ENCODE assay signal across 8 cellular contexts in the genomic region with DNA sequence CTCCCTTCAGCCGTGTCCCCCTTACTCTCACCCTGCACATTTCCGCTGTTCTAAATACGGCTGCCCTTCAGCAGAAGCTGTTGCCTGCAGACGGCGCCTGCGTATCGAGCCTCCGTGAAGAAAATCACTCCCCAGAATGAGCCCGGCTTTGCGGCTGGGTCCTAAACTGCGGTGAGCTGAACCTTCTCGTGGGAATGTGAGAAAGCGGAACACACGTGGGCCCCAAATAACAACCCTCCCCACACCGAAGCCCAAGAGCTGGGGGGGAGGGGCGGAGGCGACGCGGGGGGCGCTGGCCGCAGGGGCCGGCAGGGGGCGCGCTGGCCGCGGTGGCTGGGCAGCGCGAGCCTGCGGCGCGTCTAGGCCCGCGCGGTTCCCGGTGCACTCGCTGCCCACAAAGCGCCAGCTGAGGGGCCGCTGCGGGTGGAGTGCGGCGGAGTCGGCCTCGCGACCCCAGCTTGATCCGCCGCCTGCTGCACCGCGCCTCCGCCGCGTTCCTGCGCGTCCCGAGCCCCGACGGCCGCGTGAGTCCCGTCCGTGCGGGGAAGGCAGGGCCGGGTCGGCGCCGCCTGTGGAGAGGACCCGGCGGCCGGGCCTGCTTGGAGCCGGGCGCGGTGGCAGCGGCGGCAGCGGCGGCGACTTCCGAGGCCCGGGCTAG. TPM values are rescaled to one million over a fixed set of nuclear protein-coding genes. Genes with fewer than 3 reads are reported as not detected.
A peak's percentile ranks its signal among the peaks of the same experiment; 100 is the strongest.
DNase-seq lines count a peak whose midpoint lies in the region; ATAC-seq and TF ChIP-seq lines count a peak whose summit lies in the region.

A gene with protein sequence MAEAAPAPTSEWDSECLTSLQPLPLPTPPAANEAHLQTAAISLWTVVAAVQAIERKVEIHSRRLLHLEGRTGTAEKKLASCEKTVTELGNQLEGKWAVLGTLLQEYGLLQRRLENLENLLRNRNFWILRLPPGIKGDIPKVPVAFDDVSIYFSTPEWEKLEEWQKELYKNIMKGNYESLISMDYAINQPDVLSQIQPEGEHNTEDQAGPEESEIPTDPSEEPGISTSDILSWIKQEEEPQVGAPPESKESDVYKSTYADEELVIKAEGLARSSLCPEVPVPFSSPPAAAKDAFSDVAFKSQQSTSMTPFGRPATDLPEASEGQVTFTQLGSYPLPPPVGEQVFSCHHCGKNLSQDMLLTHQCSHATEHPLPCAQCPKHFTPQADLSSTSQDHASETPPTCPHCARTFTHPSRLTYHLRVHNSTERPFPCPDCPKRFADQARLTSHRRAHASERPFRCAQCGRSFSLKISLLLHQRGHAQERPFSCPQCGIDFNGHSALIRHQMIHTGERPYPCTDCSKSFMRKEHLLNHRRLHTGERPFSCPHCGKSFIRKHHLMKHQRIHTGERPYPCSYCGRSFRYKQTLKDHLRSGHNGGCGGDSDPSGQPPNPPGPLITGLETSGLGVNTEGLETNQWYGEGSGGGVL (plus strand): TSS at position 382 of the 658 bp plus-strand sequence. CDS start 290 bp downstream, outside the sequence.

- H3K9me3 ChIP-seq in KOPT-K1 (ENCODE audit: insufficient read depth, low read length, poor library complexity, severe bottlenecking) (no peaks in the 10 kb centered on the region), neuron (ENCODE audit: low read length) (no peaks in the 10 kb centered on the region)

- H3K36me3 ChIP-seq in KOPT-K1 (ENCODE audit: insufficient read depth, low read length) (no peaks in the 10 kb centered on the region; the same call in 1 of the 2 replicates), neuron (ENCODE audit: insufficient read depth, low read length) (no peaks in the 10 kb centered on the region)

- no peaks in the 10 kb centered on the region for H3K27me3 ChIP-seq in foreskin keratinocyte
- H3K27me3 ChIP-seq in neuron (ENCODE audit: insufficient read depth, low read length) = no peaks in the 10 kb centered on the region

- H3K4me1 ChIP-seq in foreskin keratinocyte (peaks cover 6% of the 10 kb centered on the region), neuron (ENCODE audit: insufficient read depth, low read length) (peaks cover 4% of the 10 kb centered on the region)

- H3K4me3 ChIP-seq in neuron (ENCODE audit: low read length) = peak within 1 kb of the TSS; percentile 82

- H2AFZ ChIP-seq in neuron (ENCODE audit: low read depth, low read length) = peak within 1 kb of the TSS; percentile 86

- DNase-seq in ELR (ENCODE audit: low read depth) = peak; percentile 80
- DNase-seq in SIG-M5 (lab: John Stamatoyannopoulos, UW) = peak; percentile 76
- DNase-seq in activated gamma-delta T cell treated with Interleukin-2 at 50 U/mL for 16 hours = peak; percentile 76
- peak in 1 of 2 donors; percentile 54 for DNase-seq in foreskin keratinocyte
- peak; percentile 75 for DNase-seq in superior temporal gyrus (ENCODE audit: extremely low spot score)

- TF ChIP-seq CTCF in foreskin keratinocyte (conservative IDR thresholded peaks at IDR 0.05) = peak; percentile 82

- ATAC-seq in GM21786 (IDR thresholded peaks at IDR 0.05; ENCODE audit: unreplicated experiment) (peak; percentile 62), foreskin keratinocyte (peak; percentile 57)

- H3K27ac ChIP-seq in KOPT-K1 (ENCODE audit: low read depth, low read length, poor library complexity, severe bottlenecking) (peak within 1 kb of the TSS; percentile 83), foreskin keratinocyte (peak within 1 kb of the TSS; percentile 89)

RNA-seq across cellular contexts. Expression of the gene that starts here (rescaled TPM):
- 15.4 and 15.7 TPM in 2 replicates for total RNA-seq in foreskin keratinocyte
- 4.0 and 4.2 TPM in 2 replicates for polyA plus RNA-seq in foreskin keratinocyte
